In the genomic region with DNA sequence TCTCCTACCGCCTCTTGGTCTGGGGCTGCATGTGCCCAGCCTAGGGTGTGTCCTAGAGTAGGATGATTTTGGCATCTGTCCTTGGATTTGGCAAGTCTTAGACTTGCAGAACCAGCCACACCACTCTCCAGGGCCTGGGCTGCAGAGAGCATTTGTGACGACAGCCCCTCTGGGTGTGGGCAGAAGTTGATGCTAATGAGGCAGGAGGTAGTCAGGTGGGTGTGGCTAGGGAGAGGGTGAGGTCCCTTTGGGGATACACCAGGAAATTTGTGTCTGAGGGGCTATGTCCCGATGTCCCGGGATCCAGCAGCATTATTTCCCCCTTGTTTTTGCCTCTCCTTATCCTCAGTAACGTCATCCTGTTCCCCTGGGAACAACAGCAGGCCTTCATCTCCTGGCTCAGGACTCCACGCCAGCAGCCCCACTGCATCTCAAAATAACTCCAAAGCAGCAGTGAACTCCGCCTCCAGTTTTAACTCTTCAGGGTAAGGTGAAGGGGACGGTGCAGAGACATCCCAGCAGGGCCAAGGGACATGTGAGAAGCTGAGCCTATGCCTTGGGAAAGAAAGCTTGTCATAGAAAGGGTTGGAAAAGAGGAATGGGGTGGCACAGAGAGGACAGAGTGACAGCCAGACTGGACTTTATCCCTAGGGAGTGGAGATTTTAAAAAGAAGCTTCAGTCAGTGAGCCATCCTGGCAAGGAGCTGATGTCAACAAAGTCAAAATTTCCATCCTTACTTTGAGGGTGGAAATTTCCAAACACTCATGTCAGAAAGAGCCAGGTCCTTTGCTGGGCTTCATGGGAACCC, we compare ENCODE assay signal across 10 cellular contexts. TPM values are rescaled to one million over a fixed set of nuclear protein-coding genes. Genes with fewer than 3 reads are reported as not detected.
A peak's percentile ranks its signal among the peaks of the same experiment; 100 is the strongest.
DNase-seq lines count a peak whose midpoint lies in the region; ATAC-seq, FAIRE-seq and TF ChIP-seq lines count a peak whose summit lies in the region.
"Had no signal": no experiment of that assay in that cellular context is flagged by ENCODE, and none has a peak within 500 bp of the region (broad histone marks: within the 10 kb centered on the region; RNA-seq: fewer than 3 reads in every experiment).

No MANE protein-coding gene starts in this region.

- H3K27ac ChIP-seq in GM23338 (ENCODE audit: low read depth) (no peak overlapping the region), ascending aorta (peak overlapping the region; percentile 61 to 76), hepatocyte (no peak overlapping the region), sigmoid colon (peak overlapping the region; percentile 32 to 63 (median 52))

- WGBS in hepatocyte (ENCODE audit: low lambda C conversion rate, missing lambda C conversion rate), result 36% methylated on average over 8 of the region's 8 CpGs
- WGBS in sigmoid colon, 2 donors, result 7 to 35% methylated on average over 8 of the region's 8 CpGs

- no peaks in the 10 kb centered on the region for H3K9me3 Mint-ChIP-seq in GM23338

- no peak for FAIRE-seq in GM12892 (lab: Jason Lieb, UNC)

- ATAC-seq in GM23338, result peak; percentile 96
- no peak for ATAC-seq in GM18858 (IDR thresholded peaks at IDR 0.05; ENCODE audit: unreplicated experiment)

- DNase-seq in GM23338 (ENCODE audit: low spot score) (peak; percentile 74), ascending aorta (ENCODE audit: low spot score in 2 of 2) (peak in 1 of 2 donors; percentile 82), hepatocyte (ENCODE audit: low spot score) (peak; percentile 42), sigmoid colon (peak; percentile 78), GM12892 (ENCODE audit: insufficient read length) (no peak), NCI-H1105 (lab: John Stamatoyannopoulos, UW) (no peak), germinal center (ENCODE audit: low spot score) (no peak)
- DNase-seq: activated CD8-positive, alpha-beta memory T cell treated with anti-CD3 and anti-CD28 coated beads, Interleukin-2, amount 50 U/mL, for 48 hours had no signal

- H2AFZ ChIP-seq in GM23338 (peak overlapping the region; percentile 97), hepatocyte (no peak overlapping the region)

- H3K4me3 Mint-ChIP-seq in GM23338, result peak overlapping the region; percentile 59
- H3K4me3 Mint-ChIP-seq: IgD-negative memory B cell had no signal

- TF ChIP-seq POLR2A in sigmoid colon (IDR thresholded peaks at IDR 0.05) (no peak), GM12892 (IDR thresholded peaks at IDR 0.05; ENCODE audit: low read depth, low read length) (no peak)

- H3K36me3 Mint-ChIP-seq in GM23338 (ENCODE audit: low read depth), result no peaks in the 10 kb centered on the region

- H3K4me1 Mint-ChIP-seq in GM23338, result peaks cover 10% of the 10 kb centered on the region
- H3K4me1 Mint-ChIP-seq: IgD-negative memory B cell had no signal

- H4K20me1 ChIP-seq in GM23338 (replicated peaks; ENCODE audit: insufficient read depth), result no peaks in the 10 kb centered on the region
- no peaks in the 10 kb centered on the region for H4K20me1 ChIP-seq in hepatocyte (ENCODE audit: insufficient read depth, poor library complexity, severe bottlenecking)

- H3K36me3 ChIP-seq in GM23338 (ENCODE audit: insufficient read depth) (no peaks in the 10 kb centered on the region), ascending aorta (no peaks in the 10 kb centered on the region), hepatocyte (replicated peaks; ENCODE audit: insufficient read depth, low read depth) (no peaks in the 10 kb centered on the region), sigmoid colon (no peaks in the 10 kb centered on the region)

- H3K27me3 Mint-ChIP-seq in GM23338 (ENCODE audit: insufficient read depth, low read depth, poor library complexity), result no peaks in the 10 kb centered on the region

- H3F3A ChIP-seq in GM23338 (replicated peaks; ENCODE audit: low read depth), result no peaks in the 10 kb centered on the region

- no peaks in the 10 kb centered on the region for H3K9me3 ChIP-seq in ascending aorta
- no peaks in the 10 kb centered on the region for H3K9me3 ChIP-seq in hepatocyte (ENCODE audit: low read depth)
- H3K9me3 ChIP-seq in sigmoid colon, result no peaks in the 10 kb centered on the region

- H3K27me3 ChIP-seq in GM23338 (ENCODE audit: insufficient read depth) (no peaks in the 10 kb centered on the region), ascending aorta (no peaks in the 10 kb centered on the region), hepatocyte (no peaks in the 10 kb centered on the region), sigmoid colon (no peaks in the 10 kb centered on the region)

- no peak for TF ChIP-seq EP300 in sigmoid colon (IDR thresholded peaks at IDR 0.05)

- no peak for TF ChIP-seq CTCF in GM23338 (conservative IDR thresholded peaks at IDR 0.05; ENCODE audit: low read depth in 2 of 2)
- no peak for TF ChIP-seq CTCF in ascending aorta (IDR thresholded peaks at IDR 0.05)
- no peak for TF ChIP-seq CTCF in hepatocyte (IDR thresholded peaks at IDR 0.05; ENCODE audit: poor library complexity)
- TF ChIP-seq CTCF in sigmoid colon (IDR thresholded peaks at IDR 0.05), result no peak

- H3K4me2 ChIP-seq in GM23338, result peak overlapping the region; percentile 75
- H3K4me2 ChIP-seq in hepatocyte, result peak overlapping the region; percentile 30

- H3K4me3 ChIP-seq in GM23338 (peak overlapping the region; percentile 49), ascending aorta (peak overlapping the region in 1 of 2 donors; percentile 14), hepatocyte (no peak overlapping the region), sigmoid colon (no peak overlapping the region)

- H3K27ac Mint-ChIP-seq in GM23338, result 0 out of 2 replicates have a peak overlapping the region, but pooled peaks have one; percentile 67

- intact Hi-C loops in ascending aorta (cut with DNase I), result no loop called here
- intact Hi-C loops in sigmoid colon (cut with DNase I), result no loop called here

- H3K4me1 ChIP-seq in GM23338 (ENCODE audit: insufficient read depth) (peaks cover 18% of the 10 kb centered on the region), ascending aorta (peaks cover 8 to 16% of the 10 kb centered on the region in 2 donors), hepatocyte (ENCODE audit: insufficient read depth) (peaks cover 7% of the 10 kb centered on the region), sigmoid colon (peaks cover 0 to 15% (median 12%) of the 10 kb centered on the region in 4 donors)

- no peaks in the 10 kb centered on the region for H3K79me2 ChIP-seq in GM23338 (replicated peaks; ENCODE audit: insufficient read depth)
- no peaks in the 10 kb centered on the region for H3K79me2 ChIP-seq in hepatocyte

- no peaks in the 10 kb centered on the region for H3K9me2 ChIP-seq in GM23338 (ENCODE audit: insufficient read depth)
- H3K9me2 ChIP-seq in hepatocyte (replicated peaks; ENCODE audit: insufficient read depth), result no peaks in the 10 kb centered on the region

TF ChIP-seq in GM23338, 12 proteins besides CTCF, POLR2A, EP300 and RAD21 (continues in another document):
- TF ChIP-seq EZH2phosphoT487 (IDR thresholded peaks at IDR 0.05; ENCODE audit: unreplicated experiment) (no peak), STAT1 (IDR thresholded peaks at IDR 0.05; ENCODE audit: unreplicated experiment) (no peak), POLR2AphosphoS5 (IDR thresholded peaks at IDR 0.05; ENCODE audit: low read depth) (no peak; the same call in 1 of the 2 replicates), CREB1 (CRISPR knock-in tag; IDR thresholded peaks at IDR 0.05; ENCODE audit: low read depth) (no peak), ZNF331 (CRISPR knock-in tag; IDR thresholded peaks at IDR 0.05; ENCODE audit: low read depth) (no peak), EZH2 (IDR thresholded peaks at IDR 0.05; ENCODE audit: low read depth, unreplicated experiment) (no peak), JUNB (IDR thresholded peaks at IDR 0.05; ENCODE audit: unreplicated experiment) (no peak)

RNA-seq across cellular contexts. Expression of a gene that starts 8.0 kb away (rescaled TPM):
- 8.5 and 10.0 TPM in 2 replicates for total RNA-seq in GM23338 (2014; rRNA removed; shearing (Covaris generic))
- polyA plus RNA-seq in GM23338 (2016; fragmentation: Nextera tagmentation; extraction: Ambion mirVana) (4.9 and 5.2 TPM in 2 replicates), hepatocyte (8.7 and 10.3 TPM in 2 replicates), sigmoid colon (1 to 10 TPM in 1 of 3 donors, under 1 TPM in 1, not detected in 1; 0.60 to 1.1 TPM)
- total RNA-seq in ascending aorta (8.4 TPM), hepatocyte (9.0 and 10.7 TPM in 2 replicates), sigmoid colon (1 to 10 TPM; 3.3 to 7.2 (median 4.4) TPM)
- polyA plus RNA-seq in GM12892 (2012; ENCODE audit: missing spikeins), result 1.8 TPM
- polyA plus RNA-seq: IgD-negative memory B cell had no signal

RNA-seq across cellular contexts. Expression of a gene that starts 19.1 kb away (rescaled TPM):
- total RNA-seq in GM23338 (2014; rRNA removed; shearing (Covaris generic)), result 35.4 and 38.9 TPM in 2 replicates
- polyA plus RNA-seq in GM23338 (2016; fragmentation: Nextera tagmentation; extraction: Ambion mirVana) (8.5 and 9.0 TPM in 2 replicates), hepatocyte (21.2 and 22.9 TPM in 2 replicates), sigmoid colon (10 to 100 TPM; 18.6 to 25.2 (median 22.8) TPM)
- total RNA-seq in ascending aorta (65.9 TPM), hepatocyte (69.9 and 75.1 TPM in 2 replicates), sigmoid colon (100 to 1,000 TPM in 2 of 4 donors, 10 to 100 TPM in 2; 80.5 to 129 (median 94.8) TPM)
- polyA plus RNA-seq in GM12892 (2012; ENCODE audit: missing spikeins), result 11.9 TPM

Comparison
In these comparisons a context has a peak if more than half of its experiments do, and no peak if none do; other contexts are left out.
1. DNase-seq: peak in GM23338 (single experiment), hepatocyte (single experiment) and sigmoid colon (single experiment); none in GM12892 (single experiment), NCI-H1105 (single experiment) and germinal center (single experiment).
2. H3K27ac ChIP-seq: peak in ascending aorta (2 of 2) and sigmoid colon (4 of 4); none in GM23338 (single experiment) and hepatocyte (single experiment).